1 cellular context compared by ENCODE assay signal in the genomic region with DNA sequence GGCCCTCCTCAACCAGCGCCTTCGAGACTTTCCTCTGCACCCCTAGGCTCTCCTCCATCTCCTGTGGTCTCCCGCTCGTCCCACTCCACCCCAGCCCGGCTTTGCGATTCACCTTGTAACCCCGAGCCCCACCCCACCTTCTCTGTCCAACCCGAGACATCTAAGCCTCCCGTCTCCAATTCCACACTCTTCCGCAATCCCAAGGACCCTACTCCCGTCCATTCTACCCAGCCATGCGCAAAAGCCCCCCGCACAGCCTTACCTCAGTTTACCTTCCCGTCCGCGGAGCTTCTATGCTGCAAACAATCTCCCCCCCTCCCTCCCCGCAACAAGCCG.
TF ChIP-seq lines count a peak whose summit lies in the region.

No MANE protein-coding gene starts in this region.

TF ChIP-seq in K562, 482 proteins besides CTCF, POLR2A, EP300 and RAD21 (continued from another document and continues in another):
- TF ChIP-seq, protein P1, sequence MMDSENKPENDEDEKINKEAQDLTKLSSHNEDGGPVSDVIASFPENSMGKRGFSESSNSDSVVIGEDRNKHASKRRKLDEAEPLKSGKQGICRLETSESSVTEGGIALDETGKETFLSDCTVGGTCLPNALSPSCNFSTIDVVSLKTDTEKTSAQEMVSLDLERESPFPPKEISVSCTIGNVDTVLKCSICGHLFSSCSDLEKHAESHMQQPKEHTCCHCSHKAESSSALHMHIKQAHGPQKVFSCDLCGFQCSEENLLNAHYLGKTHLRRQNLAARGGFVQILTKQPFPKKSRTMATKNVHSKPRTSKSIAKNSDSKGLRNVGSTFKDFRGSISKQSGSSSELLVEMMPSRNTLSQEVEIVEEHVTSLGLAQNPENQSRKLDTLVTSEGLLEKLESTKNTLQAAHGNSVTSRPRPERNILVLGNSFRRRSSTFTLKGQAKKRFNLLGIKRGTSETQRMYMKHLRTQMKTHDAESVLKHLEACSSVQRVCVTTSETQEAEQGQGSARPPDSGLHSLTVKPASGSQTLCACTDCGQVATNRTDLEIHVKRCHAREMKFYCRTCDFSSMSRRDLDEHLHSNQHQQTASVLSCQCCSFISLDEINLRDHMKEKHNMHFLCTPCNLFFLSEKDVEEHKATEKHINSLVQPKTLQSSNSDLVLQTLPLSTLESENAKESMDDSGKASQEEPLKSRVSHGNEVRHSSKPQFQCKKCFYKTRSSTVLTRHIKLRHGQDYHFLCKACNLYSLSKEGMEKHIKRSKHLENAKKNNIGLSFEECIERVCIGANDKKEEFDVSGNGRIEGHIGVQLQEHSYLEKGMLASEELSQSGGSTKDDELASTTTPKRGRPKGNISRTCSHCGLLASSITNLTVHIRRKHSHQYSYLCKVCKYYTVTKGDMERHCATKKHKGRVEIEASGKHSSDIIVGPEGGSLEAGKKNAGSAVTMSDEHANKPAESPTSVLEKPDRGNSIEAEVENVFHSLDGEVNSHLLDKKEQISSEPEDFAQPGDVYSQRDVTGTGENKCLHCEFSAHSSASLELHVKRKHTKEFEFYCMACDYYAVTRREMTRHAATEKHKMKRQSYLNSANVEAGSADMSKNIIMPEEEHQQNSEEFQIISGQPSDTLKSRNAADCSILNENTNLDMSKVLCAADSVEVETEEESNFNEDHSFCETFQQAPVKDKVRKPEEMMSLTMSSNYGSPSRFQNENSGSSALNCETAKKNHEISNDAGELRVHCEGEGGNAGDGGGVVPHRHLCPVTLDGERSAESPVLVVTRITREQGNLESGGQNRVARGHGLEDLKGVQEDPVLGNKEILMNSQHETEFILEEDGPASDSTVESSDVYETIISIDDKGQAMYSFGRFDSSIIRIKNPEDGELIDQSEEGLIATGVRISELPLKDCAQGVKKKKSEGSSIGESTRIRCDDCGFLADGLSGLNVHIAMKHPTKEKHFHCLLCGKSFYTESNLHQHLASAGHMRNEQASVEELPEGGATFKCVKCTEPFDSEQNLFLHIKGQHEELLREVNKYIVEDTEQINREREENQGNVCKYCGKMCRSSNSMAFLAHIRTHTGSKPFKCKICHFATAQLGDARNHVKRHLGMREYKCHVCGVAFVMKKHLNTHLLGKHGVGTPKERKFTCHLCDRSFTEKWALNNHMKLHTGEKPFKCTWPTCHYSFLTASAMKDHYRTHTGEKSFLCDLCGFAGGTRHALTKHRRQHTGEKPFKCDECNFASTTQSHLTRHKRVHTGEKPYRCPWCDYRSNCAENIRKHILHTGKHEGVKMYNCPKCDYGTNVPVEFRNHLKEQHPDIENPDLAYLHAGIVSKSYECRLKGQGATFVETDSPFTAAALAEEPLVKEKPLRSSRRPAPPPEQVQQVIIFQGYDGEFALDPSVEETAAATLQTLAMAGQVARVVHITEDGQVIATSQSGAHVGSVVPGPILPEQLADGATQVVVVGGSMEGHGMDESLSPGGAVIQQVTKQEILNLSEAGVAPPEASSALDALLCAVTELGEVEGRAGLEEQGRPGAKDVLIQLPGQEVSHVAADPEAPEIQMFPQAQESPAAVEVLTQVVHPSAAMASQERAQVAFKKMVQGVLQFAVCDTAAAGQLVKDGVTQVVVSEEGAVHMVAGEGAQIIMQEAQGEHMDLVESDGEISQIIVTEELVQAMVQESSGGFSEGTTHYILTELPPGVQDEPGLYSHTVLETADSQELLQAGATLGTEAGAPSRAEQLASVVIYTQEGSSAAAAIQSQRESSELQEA (IDR thresholded peaks at IDR 0.05; ENCODE audit: low read depth), result no peak; the same call in 1 of the 2 replicates
- TF ChIP-seq MAFF (IDR thresholded peaks at IDR 0.05; ENCODE audit: low read length) (no peak), ZNF431 (CRISPR knock-in tag; IDR thresholded peaks at IDR 0.05) (no peak), ARID1B (IDR thresholded peaks at IDR 0.05) (peak; percentile 57; the same call in 1 of the 2 replicates), SMAD4 (CRISPR knock-in tag; conservative IDR thresholded peaks at IDR 0.05) (no peak), HNRNPUL1 (IDR thresholded peaks at IDR 0.05; ENCODE audit: low read length) (no peak), POLR2H (tag; IDR thresholded peaks at IDR 0.05; ENCODE audit: low read depth) (no peak), DPF2 (IDR thresholded peaks at IDR 0.05) (peak; percentile 55), ZFP36 (IDR thresholded peaks at IDR 0.05; ENCODE audit: low read depth, low read length, partially characterized antibody) (no peak), ZNF124 (CRISPR knock-in tag; IDR thresholded peaks at IDR 0.05) (no peak), JUND (IDR thresholded peaks at IDR 0.05; ENCODE audit: borderline replicate concordance, low read depth, low read length) (no peak), JUND (tag; IDR thresholded peaks at IDR 0.05; ENCODE audit: borderline replicate concordance, low read depth, low read length) (no peak), MEF2A (IDR thresholded peaks at IDR 0.05; ENCODE audit: control insufficient read depth, low read depth, low read length) (no peak), STAT5A (IDR thresholded peaks at IDR 0.05; ENCODE audit: borderline replicate concordance, low read length) (no peak), PURB (CRISPR knock-in tag; IDR thresholded peaks at IDR 0.05; ENCODE audit: low read depth) (no peak), RUNX1 (IDR thresholded peaks at IDR 0.05; ENCODE audit: low read depth) (no peak), PRPF4 (IDR thresholded peaks at IDR 0.05; ENCODE audit: insufficient read depth, low read depth, low read length, poor library complexity, severe bottlenecking) (no peak), DDX20 (tag; IDR thresholded peaks at IDR 0.05; ENCODE audit: low read depth) (no peak), TCF7 (IDR thresholded peaks at IDR 0.05; ENCODE audit: borderline replicate concordance) (no peak), SMC3 (conservative IDR thresholded peaks at IDR 0.05; ENCODE audit: insufficient read depth, low read depth, low read length) (no peak), DMBX1 (CRISPR knock-in tag; IDR thresholded peaks at IDR 0.05; ENCODE audit: borderline replicate concordance) (no peak), MCM7 (IDR thresholded peaks at IDR 0.05) (no peak), ZNF217 (CRISPR knock-in tag; IDR thresholded peaks at IDR 0.05) (no peak), ZNF3 (CRISPR knock-in tag; IDR thresholded peaks at IDR 0.05) (no peak)
- TF ChIP-seq, protein P2, sequence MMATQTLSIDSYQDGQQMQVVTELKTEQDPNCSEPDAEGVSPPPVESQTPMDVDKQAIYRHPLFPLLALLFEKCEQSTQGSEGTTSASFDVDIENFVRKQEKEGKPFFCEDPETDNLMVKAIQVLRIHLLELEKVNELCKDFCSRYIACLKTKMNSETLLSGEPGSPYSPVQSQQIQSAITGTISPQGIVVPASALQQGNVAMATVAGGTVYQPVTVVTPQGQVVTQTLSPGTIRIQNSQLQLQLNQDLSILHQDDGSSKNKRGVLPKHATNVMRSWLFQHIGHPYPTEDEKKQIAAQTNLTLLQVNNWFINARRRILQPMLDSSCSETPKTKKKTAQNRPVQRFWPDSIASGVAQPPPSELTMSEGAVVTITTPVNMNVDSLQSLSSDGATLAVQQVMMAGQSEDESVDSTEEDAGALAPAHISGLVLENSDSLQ (IDR thresholded peaks at IDR 0.05), result peak; percentile 15; the same call in 1 of the 2 replicates
- TF ChIP-seq, protein P3, sequence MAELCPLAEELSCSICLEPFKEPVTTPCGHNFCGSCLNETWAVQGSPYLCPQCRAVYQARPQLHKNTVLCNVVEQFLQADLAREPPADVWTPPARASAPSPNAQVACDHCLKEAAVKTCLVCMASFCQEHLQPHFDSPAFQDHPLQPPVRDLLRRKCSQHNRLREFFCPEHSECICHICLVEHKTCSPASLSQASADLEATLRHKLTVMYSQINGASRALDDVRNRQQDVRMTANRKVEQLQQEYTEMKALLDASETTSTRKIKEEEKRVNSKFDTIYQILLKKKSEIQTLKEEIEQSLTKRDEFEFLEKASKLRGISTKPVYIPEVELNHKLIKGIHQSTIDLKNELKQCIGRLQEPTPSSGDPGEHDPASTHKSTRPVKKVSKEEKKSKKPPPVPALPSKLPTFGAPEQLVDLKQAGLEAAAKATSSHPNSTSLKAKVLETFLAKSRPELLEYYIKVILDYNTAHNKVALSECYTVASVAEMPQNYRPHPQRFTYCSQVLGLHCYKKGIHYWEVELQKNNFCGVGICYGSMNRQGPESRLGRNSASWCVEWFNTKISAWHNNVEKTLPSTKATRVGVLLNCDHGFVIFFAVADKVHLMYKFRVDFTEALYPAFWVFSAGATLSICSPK (IDR thresholded peaks at IDR 0.05; ENCODE audit: borderline replicate concordance), result no peak
- TF ChIP-seq, protein P4, sequence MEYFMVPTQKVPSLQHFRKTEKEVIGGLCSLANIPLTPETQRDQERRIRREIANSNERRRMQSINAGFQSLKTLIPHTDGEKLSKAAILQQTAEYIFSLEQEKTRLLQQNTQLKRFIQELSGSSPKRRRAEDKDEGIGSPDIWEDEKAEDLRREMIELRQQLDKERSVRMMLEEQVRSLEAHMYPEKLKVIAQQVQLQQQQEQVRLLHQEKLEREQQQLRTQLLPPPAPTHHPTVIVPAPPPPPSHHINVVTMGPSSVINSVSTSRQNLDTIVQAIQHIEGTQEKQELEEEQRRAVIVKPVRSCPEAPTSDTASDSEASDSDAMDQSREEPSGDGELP (CRISPR knock-in tag; IDR thresholded peaks at IDR 0.05; ENCODE audit: borderline replicate concordance), result no peak
- TF ChIP-seq, protein P5, sequence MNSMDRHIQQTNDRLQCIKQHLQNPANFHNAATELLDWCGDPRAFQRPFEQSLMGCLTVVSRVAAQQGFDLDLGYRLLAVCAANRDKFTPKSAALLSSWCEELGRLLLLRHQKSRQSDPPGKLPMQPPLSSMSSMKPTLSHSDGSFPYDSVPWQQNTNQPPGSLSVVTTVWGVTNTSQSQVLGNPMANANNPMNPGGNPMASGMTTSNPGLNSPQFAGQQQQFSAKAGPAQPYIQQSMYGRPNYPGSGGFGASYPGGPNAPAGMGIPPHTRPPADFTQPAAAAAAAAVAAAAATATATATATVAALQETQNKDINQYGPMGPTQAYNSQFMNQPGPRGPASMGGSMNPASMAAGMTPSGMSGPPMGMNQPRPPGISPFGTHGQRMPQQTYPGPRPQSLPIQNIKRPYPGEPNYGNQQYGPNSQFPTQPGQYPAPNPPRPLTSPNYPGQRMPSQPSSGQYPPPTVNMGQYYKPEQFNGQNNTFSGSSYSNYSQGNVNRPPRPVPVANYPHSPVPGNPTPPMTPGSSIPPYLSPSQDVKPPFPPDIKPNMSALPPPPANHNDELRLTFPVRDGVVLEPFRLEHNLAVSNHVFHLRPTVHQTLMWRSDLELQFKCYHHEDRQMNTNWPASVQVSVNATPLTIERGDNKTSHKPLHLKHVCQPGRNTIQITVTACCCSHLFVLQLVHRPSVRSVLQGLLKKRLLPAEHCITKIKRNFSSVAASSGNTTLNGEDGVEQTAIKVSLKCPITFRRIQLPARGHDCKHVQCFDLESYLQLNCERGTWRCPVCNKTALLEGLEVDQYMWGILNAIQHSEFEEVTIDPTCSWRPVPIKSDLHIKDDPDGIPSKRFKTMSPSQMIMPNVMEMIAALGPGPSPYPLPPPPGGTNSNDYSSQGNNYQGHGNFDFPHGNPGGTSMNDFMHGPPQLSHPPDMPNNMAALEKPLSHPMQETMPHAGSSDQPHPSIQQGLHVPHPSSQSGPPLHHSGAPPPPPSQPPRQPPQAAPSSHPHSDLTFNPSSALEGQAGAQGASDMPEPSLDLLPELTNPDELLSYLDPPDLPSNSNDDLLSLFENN (IDR thresholded peaks at IDR 0.05; ENCODE audit: low read depth in 2 of 2, low read length in 2 of 2), result no peak
- TF ChIP-seq, protein P6, sequence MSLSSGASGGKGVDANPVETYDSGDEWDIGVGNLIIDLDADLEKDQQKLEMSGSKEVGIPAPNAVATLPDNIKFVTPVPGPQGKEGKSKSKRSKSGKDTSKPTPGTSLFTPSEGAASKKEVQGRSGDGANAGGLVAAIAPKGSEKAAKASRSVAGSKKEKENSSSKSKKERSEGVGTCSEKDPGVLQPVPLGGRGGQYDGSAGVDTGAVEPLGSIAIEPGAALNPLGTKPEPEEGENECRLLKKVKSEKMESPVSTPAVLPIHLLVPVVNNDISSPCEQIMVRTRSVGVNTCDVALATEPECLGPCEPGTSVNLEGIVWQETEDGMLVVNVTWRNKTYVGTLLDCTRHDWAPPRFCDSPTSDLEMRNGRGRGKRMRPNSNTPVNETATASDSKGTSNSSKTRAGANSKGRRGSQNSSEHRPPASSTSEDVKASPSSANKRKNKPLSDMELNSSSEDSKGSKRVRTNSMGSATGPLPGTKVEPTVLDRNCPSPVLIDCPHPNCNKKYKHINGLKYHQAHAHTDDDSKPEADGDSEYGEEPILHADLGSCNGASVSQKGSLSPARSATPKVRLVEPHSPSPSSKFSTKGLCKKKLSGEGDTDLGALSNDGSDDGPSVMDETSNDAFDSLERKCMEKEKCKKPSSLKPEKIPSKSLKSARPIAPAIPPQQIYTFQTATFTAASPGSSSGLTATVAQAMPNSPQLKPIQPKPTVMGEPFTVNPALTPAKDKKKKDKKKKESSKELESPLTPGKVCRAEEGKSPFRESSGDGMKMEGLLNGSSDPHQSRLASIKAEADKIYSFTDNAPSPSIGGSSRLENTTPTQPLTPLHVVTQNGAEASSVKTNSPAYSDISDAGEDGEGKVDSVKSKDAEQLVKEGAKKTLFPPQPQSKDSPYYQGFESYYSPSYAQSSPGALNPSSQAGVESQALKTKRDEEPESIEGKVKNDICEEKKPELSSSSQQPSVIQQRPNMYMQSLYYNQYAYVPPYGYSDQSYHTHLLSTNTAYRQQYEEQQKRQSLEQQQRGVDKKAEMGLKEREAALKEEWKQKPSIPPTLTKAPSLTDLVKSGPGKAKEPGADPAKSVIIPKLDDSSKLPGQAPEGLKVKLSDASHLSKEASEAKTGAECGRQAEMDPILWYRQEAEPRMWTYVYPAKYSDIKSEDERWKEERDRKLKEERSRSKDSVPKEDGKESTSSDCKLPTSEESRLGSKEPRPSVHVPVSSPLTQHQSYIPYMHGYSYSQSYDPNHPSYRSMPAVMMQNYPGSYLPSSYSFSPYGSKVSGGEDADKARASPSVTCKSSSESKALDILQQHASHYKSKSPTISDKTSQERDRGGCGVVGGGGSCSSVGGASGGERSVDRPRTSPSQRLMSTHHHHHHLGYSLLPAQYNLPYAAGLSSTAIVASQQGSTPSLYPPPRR (CRISPR knock-in tag; IDR thresholded peaks at IDR 0.05; ENCODE audit: borderline replicate concordance), result no peak
- TF ChIP-seq, protein P7, sequence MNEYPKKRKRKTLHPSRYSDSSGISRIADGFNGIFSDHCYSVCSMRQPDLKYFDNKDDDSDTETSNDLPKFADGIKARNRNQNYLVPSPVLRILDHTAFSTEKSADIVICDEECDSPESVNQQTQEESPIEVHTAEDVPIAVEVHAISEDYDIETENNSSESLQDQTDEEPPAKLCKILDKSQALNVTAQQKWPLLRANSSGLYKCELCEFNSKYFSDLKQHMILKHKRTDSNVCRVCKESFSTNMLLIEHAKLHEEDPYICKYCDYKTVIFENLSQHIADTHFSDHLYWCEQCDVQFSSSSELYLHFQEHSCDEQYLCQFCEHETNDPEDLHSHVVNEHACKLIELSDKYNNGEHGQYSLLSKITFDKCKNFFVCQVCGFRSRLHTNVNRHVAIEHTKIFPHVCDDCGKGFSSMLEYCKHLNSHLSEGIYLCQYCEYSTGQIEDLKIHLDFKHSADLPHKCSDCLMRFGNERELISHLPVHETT (CRISPR knock-in tag; conservative IDR thresholded peaks at IDR 0.05 in 1 of 2, IDR thresholded peaks at IDR 0.05 in 1 of 2), result no peak
- TF ChIP-seq, protein P8, sequence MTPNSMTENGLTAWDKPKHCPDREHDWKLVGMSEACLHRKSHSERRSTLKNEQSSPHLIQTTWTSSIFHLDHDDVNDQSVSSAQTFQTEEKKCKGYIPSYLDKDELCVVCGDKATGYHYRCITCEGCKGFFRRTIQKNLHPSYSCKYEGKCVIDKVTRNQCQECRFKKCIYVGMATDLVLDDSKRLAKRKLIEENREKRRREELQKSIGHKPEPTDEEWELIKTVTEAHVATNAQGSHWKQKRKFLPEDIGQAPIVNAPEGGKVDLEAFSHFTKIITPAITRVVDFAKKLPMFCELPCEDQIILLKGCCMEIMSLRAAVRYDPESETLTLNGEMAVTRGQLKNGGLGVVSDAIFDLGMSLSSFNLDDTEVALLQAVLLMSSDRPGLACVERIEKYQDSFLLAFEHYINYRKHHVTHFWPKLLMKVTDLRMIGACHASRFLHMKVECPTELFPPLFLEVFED (CRISPR knock-in tag; conservative IDR thresholded peaks at IDR 0.05), result peak; percentile 85
